15 cellular contexts compared by ENCODE assay signal in genomic region chr5:178473858-178474257, GRCh38.
DNase-seq lines count a peak whose midpoint lies in the region; ATAC-seq and TF ChIP-seq lines count a peak whose summit lies in the region.
"Had no signal": no experiment of that assay in that cellular context is flagged by ENCODE, and none has a peak within 500 bp of the region (broad histone marks: within the 10 kb centered on the region; RNA-seq: fewer than 3 reads in every experiment).

No MANE protein-coding gene starts in this region.

- no peak for TF ChIP-seq CTCF in CD14-positive monocyte (IDR thresholded peaks at IDR 0.05)
- TF ChIP-seq CTCF in endothelial cell (IDR thresholded peaks at IDR 0.05; ENCODE audit: unreplicated experiment): no peak
- TF ChIP-seq CTCF in progenitor cell of endocrine pancreas (IDR thresholded peaks at IDR 0.05; ENCODE audit: unreplicated experiment): no peak

- DNase-seq in CD14-positive monocyte (ENCODE audit: low spot score) (no peak), endothelial cell (ENCODE audit: low spot score) (no peak), progenitor cell of endocrine pancreas (ENCODE audit: low spot score, unreplicated experiment) (no peak), dedifferentiated amniotic fluid mesenchymal stem cell (ENCODE audit: extremely low spot score) (no peak), NCI-H1092 treated with DMSO at 0.1 percent for 48 hours (lab: John Stamatoyannopoulos, UW) (no peak)
- peak; percentile 11 for DNase-seq in Jurkat, Clone E6-1 (ENCODE audit: low read depth, low spot score)
- DNase-seq: ACHN; AML-193; CD4-positive, alpha-beta memory T cell; KBM-7; NCI-H146; NCI-H2081 treated with DMSO at 0.1 percent for 48 hours; NCI-H510A had no signal

- intact Hi-C loops in CD14-positive monocyte (cut with micrococcal nuclease): no loop called here

- H3K27ac Mint-ChIP-seq in CD14-positive monocyte: peak overlapping the region in 4 of 7 donors; percentile 3 to 76 (median 71)
- H3K27ac Mint-ChIP-seq in endothelial cell (ENCODE audit: unreplicated experiment): peak overlapping the region; percentile 30
- H3K27ac Mint-ChIP-seq in progenitor cell of endocrine pancreas: peak overlapping the region; percentile 85
- H3K27ac Mint-ChIP-seq: CD4-positive, alpha-beta memory T cell had no signal

- H3K9me3 Mint-ChIP-seq in CD14-positive monocyte (peaks cover 0 to 2% (median 0%) of the 10 kb centered on the region in 7 donors), endothelial cell (ENCODE audit: unreplicated experiment) (no peaks in the 10 kb centered on the region), progenitor cell of endocrine pancreas (ENCODE audit: low read depth) (peaks cover 8% of the 10 kb centered on the region)

- peaks cover 0 to 5% (median 3%) of the 10 kb centered on the region in 3 donors for H3K27me3 Mint-ChIP-seq in CD14-positive monocyte (ENCODE audit: low read depth in 3 of 3)
- no peaks in the 10 kb centered on the region for H3K27me3 Mint-ChIP-seq in endothelial cell (ENCODE audit: unreplicated experiment)
- H3K27me3 Mint-ChIP-seq in progenitor cell of endocrine pancreas: peaks cover 12% of the 10 kb centered on the region

- no peak overlapping the region for H3K4me3 ChIP-seq in Jurkat, Clone E6-1 (ENCODE audit: low read length)
- H3K4me3 ChIP-seq: HAP-1 had no signal

- ATAC-seq in GM21526 (IDR thresholded peaks at IDR 0.05; ENCODE audit: low FRiP score, unreplicated experiment): no peak

- H3K36me3 Mint-ChIP-seq in CD14-positive monocyte (peaks cover 0 to 2% of the 10 kb centered on the region in 2 donors), endothelial cell (ENCODE audit: low read depth, unreplicated experiment) (peaks cover 10% of the 10 kb centered on the region), progenitor cell of endocrine pancreas (ENCODE audit: insufficient read depth) (peaks cover 1% of the 10 kb centered on the region)
- H3K36me3 Mint-ChIP-seq: CD4-positive, alpha-beta memory T cell had no signal

- peaks cover 64% of the 10 kb centered on the region for H3K4me1 Mint-ChIP-seq in CD14-positive monocyte
- peaks cover 26% of the 10 kb centered on the region for H3K4me1 Mint-ChIP-seq in endothelial cell (ENCODE audit: unreplicated experiment)
- peaks cover 21% of the 10 kb centered on the region for H3K4me1 Mint-ChIP-seq in progenitor cell of endocrine pancreas (ENCODE audit: low read depth)

- H3K4me3 Mint-ChIP-seq in CD14-positive monocyte: peak overlapping the region; percentile 43 to 45
- no peak overlapping the region for H3K4me3 Mint-ChIP-seq in endothelial cell (ENCODE audit: unreplicated experiment)
- no peak overlapping the region for H3K4me3 Mint-ChIP-seq in progenitor cell of endocrine pancreas (ENCODE audit: low read depth)
- H3K4me3 Mint-ChIP-seq: CD4-positive, alpha-beta memory T cell had no signal

Comparison
In these comparisons a context has a peak if more than half of its experiments do, and no peak if none do; other contexts are left out.
1. H3K27ac Mint-ChIP-seq: peak in every context shown above with its lines; median percentile 85 in progenitor cell of endocrine pancreas; 71 in CD14-positive monocyte; 30 in endothelial cell.
2. H3K4me3 Mint-ChIP-seq: peak in CD14-positive monocyte (2 of 2); none in endothelial cell (single experiment) and progenitor cell of endocrine pancreas (single experiment).